Comparison of ENCODE assay signal across 12 cellular contexts in genomic region chr4:7516773-7517144, GRCh38.
"Had no signal": no experiment of that assay in that cellular context is flagged by ENCODE, and none has a peak within 500 bp of the region (broad histone marks: within the 10 kb centered on the region; RNA-seq: fewer than 3 reads in every experiment).

No MANE protein-coding gene starts in this region.

- H3K4me1 ChIP-seq: parathyroid adenoma, tibial artery had no signal

- H3K9me3 ChIP-seq: tibial artery had no signal

- H3K27ac ChIP-seq: parathyroid adenoma, tibial artery had no signal

- DNase-seq: activated CD4-positive, CD25-positive, alpha-beta regulatory T cell treated with anti-CD3 and anti-CD28 coated beads, Interleukin-2, amount 50 U/mL, for 72 hours; activated gamma-delta T cell; dermis blood vessel endothelial cell; foreskin fibroblast; kidney; stimulated activated CD4-positive, alpha-beta T cell treated with anti-CD3 and anti-CD28 coated beads, Interleukin-12 subunit alpha, Interleukin-12 subunit beta, amount 100 ng/mL, for 4 hours; stimulated activated CD4-positive, alpha-beta T cell treated with anti-CD3 and anti-CD28 coated beads, Interleukin-1b, Interleukin-23, amount 100 ng/mL, for 48 hours; stimulated activated naive CD4-positive, alpha-beta T cell treated with Interleukin-2 at 50 U/mL for 16 hours; substantia nigra; T1000; tibial artery had no signal

- H3K4me3 ChIP-seq: tibial artery had no signal
